In the genomic region with DNA sequence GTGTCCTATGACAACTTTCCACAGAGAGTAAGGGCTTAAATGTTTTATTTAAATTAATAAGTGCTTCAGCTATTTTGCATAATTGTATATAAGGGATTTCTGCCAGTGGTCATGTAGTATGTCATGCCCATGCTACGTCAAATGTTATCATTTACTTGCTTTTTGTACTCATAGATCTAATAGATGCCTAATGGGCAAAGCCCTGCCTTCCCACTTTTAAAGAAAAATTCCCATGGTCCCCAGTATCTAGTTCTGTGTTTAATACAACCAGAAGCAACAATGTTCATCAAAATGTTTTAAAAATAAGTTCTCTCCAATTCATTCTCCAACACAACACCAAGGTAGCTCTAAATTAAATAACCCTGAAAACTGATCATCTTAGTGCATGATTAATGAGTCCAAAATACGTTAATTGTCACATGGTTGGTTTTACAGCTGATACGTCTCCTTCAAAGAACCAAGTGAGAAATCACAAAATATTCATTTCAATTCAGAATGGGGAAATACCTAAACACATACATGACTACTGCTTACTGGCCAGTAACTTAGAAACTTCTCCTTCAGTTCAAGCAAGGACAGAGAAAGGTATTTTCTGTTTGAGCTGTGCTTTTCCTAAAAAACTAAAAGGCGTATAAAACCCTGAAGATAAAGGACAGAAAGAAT, we compare ENCODE assay signal across 25 cellular contexts. TPM values are rescaled to one million over a fixed set of nuclear protein-coding genes. Genes with fewer than 3 reads are reported as not detected.
DNase-seq lines count a peak whose midpoint lies in the region; ATAC-seq, FAIRE-seq and TF ChIP-seq lines count a peak whose summit lies in the region.
"Had no signal": no experiment of that assay in that cellular context is flagged by ENCODE, and none has a peak within 500 bp of the region (broad histone marks: within the 10 kb centered on the region; RNA-seq: fewer than 3 reads in every experiment).

No MANE protein-coding gene starts in this region.

- no peak for TF ChIP-seq CTCF in mesothelial cell of epicardium (IDR thresholded peaks at IDR 0.05; ENCODE audit: unreplicated experiment)

- peak overlapping the region in 2 of 3 donors; percentile 34 to 72 for H3K27ac Mint-ChIP-seq in CD4-positive, CD25-positive, alpha-beta regulatory T cell
- peak overlapping the region; percentile 23 for H3K27ac Mint-ChIP-seq in activated CD4-positive, alpha-beta memory T cell treated with anti-CD3 and anti-CD28 coated beads, Interleukin-2, amount 10 ng/mL, durations not matched to agents 7 days and 5 days
- peak overlapping the region; percentile 3 for H3K27ac Mint-ChIP-seq in mesothelial cell of epicardium

- peaks cover 82% of the 10 kb centered on the region for H3K36me3 ChIP-seq in CD4-positive, CD25-positive, alpha-beta regulatory T cell (ENCODE audit: control insufficient read depth, insufficient read depth, low read length)

- peak; percentile 77 for FAIRE-seq in GM12891 (lab: Jason Lieb, UNC)
- FAIRE-seq: frontal cortex, RCC 7860 had no signal

- peaks cover 21 to 46% (median 31%) of the 10 kb centered on the region in 4 donors for H3K4me1 Mint-ChIP-seq in CD4-positive, CD25-positive, alpha-beta regulatory T cell
- peaks cover 17% of the 10 kb centered on the region for H3K4me1 Mint-ChIP-seq in activated CD4-positive, alpha-beta memory T cell treated with anti-CD3 and anti-CD28 coated beads, Interleukin-2, amount 10 ng/mL, durations not matched to agents 7 days and 5 days
- H3K4me1 Mint-ChIP-seq in mesothelial cell of epicardium: peaks cover 3% of the 10 kb centered on the region
- H3K4me1 Mint-ChIP-seq: nephron progenitor cell had no signal

- peaks cover 51% of the 10 kb centered on the region for H3K36me3 Mint-ChIP-seq in CD4-positive, CD25-positive, alpha-beta regulatory T cell
- peaks cover 68% of the 10 kb centered on the region for H3K36me3 Mint-ChIP-seq in activated CD4-positive, alpha-beta memory T cell treated with anti-CD3 and anti-CD28 coated beads, Interleukin-2, amount 10 ng/mL, durations not matched to agents 7 days and 5 days (ENCODE audit: low read depth)
- peaks cover 56% of the 10 kb centered on the region for H3K36me3 Mint-ChIP-seq in mesothelial cell of epicardium

- DNase-seq in CD4-positive, CD25-positive, alpha-beta regulatory T cell: no peak
- DNase-seq in GM12891 (ENCODE audit: insufficient read length, low spot score) (no peak), mesothelial cell of epicardium (ENCODE audit: low spot score in 2 of 2, unreplicated experiment in 2 of 2) (no peak), HK-2 (ENCODE audit: unreplicated experiment) (no peak), middle frontal gyrus (ENCODE audit: extremely low spot score, low spot score) (no peak)
- DNase-seq in activated CD4-positive, alpha-beta memory T cell treated with anti-CD3 and anti-CD28 coated beads, Interleukin-2, amount 10 ng/mL, durations not matched to agents 7 days and 5 days: no peak
- DNase-seq: activated effector memory CD4-positive, alpha-beta T cell treated with anti-CD3 and anti-CD28 coated beads, Interleukin-2, amount 50 U/mL, for 16 hours; adrenal gland; colonic mucosa; DMS153; H7; left ventricle myocardium inferior; NCI-H187; NCI-H526; nephron progenitor cell; right cardiac atrium; stimulated activated CD4-positive, alpha-beta T cell treated with anti-CD3 and anti-CD28 coated beads, Interleukin-12 subunit alpha, Interleukin-12 subunit beta, amount 100 ng/mL, for 4 hours; stimulated activated naive CD8-positive, alpha-beta T cell treated with anti-CD3 and anti-CD28 coated beads, Interleukin-15, amount 100 ng/mL, for 72 hours; thyroid gland had no signal

- ATAC-seq in CD4-positive, CD25-positive, alpha-beta regulatory T cell (ENCODE audit: low read depth in 2 of 2): no peak
- ATAC-seq in HG02588 (IDR thresholded peaks at IDR 0.05; ENCODE audit: unreplicated experiment): no peak
- ATAC-seq: right cardiac atrium; stimulated activated naive CD8-positive, alpha-beta T cell treated with anti-CD3 and anti-CD28 coated beads, Interleukin-15, amount 100 ng/mL, for 72 hours had no signal

- POLR2A ChIA-PET in activated CD4-positive, alpha-beta memory T cell treated with anti-CD3 and anti-CD28 coated beads, Interleukin-2, amount 10 ng/mL, durations not matched to agents 7 days and 5 days (lab: Charles Lee): no interaction called here

- no peaks in the 10 kb centered on the region for H3K9me3 ChIP-seq in CD4-positive, CD25-positive, alpha-beta regulatory T cell (ENCODE audit: control insufficient read depth in 2 of 2, low read length in 2 of 2)
- H3K9me3 ChIP-seq: adrenal gland, colonic mucosa, esophagus muscularis mucosa, left ventricle myocardium inferior, thyroid gland had no signal

- H3K4me3 Mint-ChIP-seq in CD4-positive, CD25-positive, alpha-beta regulatory T cell: no peak overlapping the region
- H3K4me3 Mint-ChIP-seq in activated CD4-positive, alpha-beta memory T cell treated with anti-CD3 and anti-CD28 coated beads, Interleukin-2, amount 10 ng/mL, durations not matched to agents 7 days and 5 days: no peak overlapping the region
- H3K4me3 Mint-ChIP-seq in mesothelial cell of epicardium: no peak overlapping the region
- H3K4me3 Mint-ChIP-seq: nephron progenitor cell; stimulated activated naive CD8-positive, alpha-beta T cell treated with anti-CD3 and anti-CD28 coated beads, Interleukin-15, amount 100 ng/mL, for 72 hours had no signal

- H3K4me3 ChIP-seq in CD4-positive, CD25-positive, alpha-beta regulatory T cell (ENCODE audit: low read depth, low read length): no peak overlapping the region
- H3K4me3 ChIP-seq: adrenal gland, colonic mucosa, esophagus muscularis mucosa, hepatocyte, left ventricle myocardium inferior, thyroid gland had no signal

- H3K9me3 Mint-ChIP-seq in CD4-positive, CD25-positive, alpha-beta regulatory T cell: no peaks in the 10 kb centered on the region
- no peaks in the 10 kb centered on the region for H3K9me3 Mint-ChIP-seq in activated CD4-positive, alpha-beta memory T cell treated with anti-CD3 and anti-CD28 coated beads, Interleukin-2, amount 10 ng/mL, durations not matched to agents 7 days and 5 days
- no peaks in the 10 kb centered on the region for H3K9me3 Mint-ChIP-seq in mesothelial cell of epicardium
- H3K9me3 Mint-ChIP-seq: nephron progenitor cell; stimulated activated naive CD8-positive, alpha-beta T cell treated with anti-CD3 and anti-CD28 coated beads, Interleukin-15, amount 100 ng/mL, for 72 hours had no signal

- no peak for TF ChIP-seq POLR2A in GM12891 (IDR thresholded peaks at IDR 0.05; ENCODE audit: low read depth, low read length)

- H3K27ac ChIP-seq in CD4-positive, CD25-positive, alpha-beta regulatory T cell (ENCODE audit: insufficient read depth, low read length, poor library complexity, severe bottlenecking): no peak overlapping the region
- H3K27ac ChIP-seq: colonic mucosa, esophagus muscularis mucosa, hepatocyte, left ventricle myocardium inferior, parathyroid adenoma, thyroid gland had no signal

- H3K27me3 Mint-ChIP-seq in CD4-positive, CD25-positive, alpha-beta regulatory T cell: no peaks in the 10 kb centered on the region
- no peaks in the 10 kb centered on the region for H3K27me3 Mint-ChIP-seq in activated CD4-positive, alpha-beta memory T cell treated with anti-CD3 and anti-CD28 coated beads, Interleukin-2, amount 10 ng/mL, durations not matched to agents 7 days and 5 days
- H3K27me3 Mint-ChIP-seq in mesothelial cell of epicardium (ENCODE audit: low read depth): no peaks in the 10 kb centered on the region
- H3K27me3 Mint-ChIP-seq: stimulated activated naive CD8-positive, alpha-beta T cell treated with anti-CD3 and anti-CD28 coated beads, Interleukin-15, amount 100 ng/mL, for 72 hours had no signal

- CTCF ChIA-PET in activated CD4-positive, alpha-beta memory T cell treated with anti-CD3 and anti-CD28 coated beads, Interleukin-2, amount 10 ng/mL, durations not matched to agents 7 days and 5 days (lab: Charles Lee): no interaction called here

- no peaks in the 10 kb centered on the region for H3K27me3 ChIP-seq in CD4-positive, CD25-positive, alpha-beta regulatory T cell (ENCODE audit: control insufficient read depth, insufficient read depth, low read length)
- H3K27me3 ChIP-seq: adrenal gland, colonic mucosa, esophagus muscularis mucosa, hepatocyte, thyroid gland had no signal

- H3K4me1 ChIP-seq in CD4-positive, CD25-positive, alpha-beta regulatory T cell (ENCODE audit: control insufficient read depth, insufficient read depth, low read length, poor library complexity, severe bottlenecking): no peaks in the 10 kb centered on the region
- H3K4me1 ChIP-seq: colonic mucosa, parathyroid adenoma had no signal

TF ChIP-seq in GM12891, 5 proteins besides CTCF, POLR2A, EP300 and RAD21:
- no peak for TF ChIP-seq SPI1 (IDR thresholded peaks at IDR 0.05; ENCODE audit: low read depth, low read length)
- TF ChIP-seq POU2F2 (IDR thresholded peaks at IDR 0.05; ENCODE audit: low read depth, low read length): no peak
- TF ChIP-seq PAX5 (IDR thresholded peaks at IDR 0.05; ENCODE audit: insufficient read depth, low read length, severe bottlenecking): no peak
- TF ChIP-seq POLR2AphosphoS5 (IDR thresholded peaks at IDR 0.05; ENCODE audit: low read depth, low read length): no peak
- TF ChIP-seq TAF1 (IDR thresholded peaks at IDR 0.05; ENCODE audit: low read depth, low read length): no peak

RNA-seq across cellular contexts. Expression of a gene that starts 49.1 kb away (rescaled TPM):
- total RNA-seq in CD4-positive, CD25-positive, alpha-beta regulatory T cell: 0.12 TPM
- polyA plus RNA-seq in CD4-positive, CD25-positive, alpha-beta regulatory T cell: not detected
- 0.06 TPM for polyA plus RNA-seq in GM12891 (2012; ENCODE audit: low read depth, missing spikeins)
- not detected for total RNA-seq in activated CD4-positive, alpha-beta memory T cell treated with anti-CD3 and anti-CD28 coated beads, Interleukin-2, amount 10 ng/mL, durations not matched to agents 7 days and 5 days
- 43.2 to 46.7 TPM (median 43.3 TPM) in 3 replicates for total RNA-seq in mesothelial cell of epicardium

Comparison
In these comparisons a context has a peak if more than half of its experiments do, and no peak if none do; other contexts are left out.
1. H3K27ac Mint-ChIP-seq: peak in every context shown above with its lines; median percentile 53 in CD4-positive, CD25-positive, alpha-beta regulatory T cell; 23 in activated CD4-positive, alpha-beta memory T cell treated with anti-CD3 and anti-CD28 coated beads, Interleukin-2, amount 10 ng/mL, durations not matched to agents 7 days and 5 days; 3 in mesothelial cell of epicardium.
2. RNA of a gene that starts 49.1 kb away (total RNA-seq): 43.2 to 46.7 TPM in mesothelial cell of epicardium; 0.12 TPM in CD4-positive, CD25-positive, alpha-beta regulatory T cell (single experiment) and not detected in activated CD4-positive, alpha-beta memory T cell treated with anti-CD3 and anti-CD28 coated beads, Interleukin-2, amount 10 ng/mL, durations not matched to agents 7 days and 5 days; every median in the first group is over 10 times any median in the second.